8 cellular contexts compared by ENCODE assay signal in the genomic region with DNA sequence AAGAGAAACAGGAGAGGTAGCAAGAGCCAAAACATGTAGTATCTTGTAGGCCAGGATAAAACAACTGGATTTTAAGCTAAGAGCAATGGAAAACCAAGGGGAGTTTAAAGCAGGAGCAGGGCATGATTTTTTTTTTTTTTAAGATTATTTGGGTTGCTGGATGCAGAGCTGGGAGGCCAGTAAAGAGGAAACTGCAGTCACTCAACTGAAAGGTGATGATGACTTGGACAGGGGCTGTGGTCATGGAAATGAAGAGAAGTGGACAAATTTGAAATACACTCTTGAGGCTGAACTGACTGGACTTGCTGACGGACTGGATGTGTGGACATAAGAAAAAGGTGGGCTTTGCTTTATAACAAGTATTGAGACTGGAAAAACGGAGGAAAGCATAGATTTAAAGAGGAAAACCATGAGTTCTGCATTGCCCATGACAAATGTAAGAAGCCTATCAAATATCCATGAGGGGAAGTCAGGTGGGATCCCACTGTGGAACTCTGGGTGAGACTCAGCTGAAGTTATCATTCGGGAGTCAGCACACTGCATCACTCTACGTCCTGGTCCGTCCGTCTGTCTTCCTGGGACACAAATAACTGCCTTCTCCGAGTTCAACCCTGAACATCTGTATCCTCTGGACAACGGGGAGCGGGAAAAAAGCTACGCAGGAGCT. TPM values are rescaled to one million over a fixed set of nuclear protein-coding genes. Genes with fewer than 3 reads are reported as not detected.
DNase-seq lines count a peak whose midpoint lies in the region; ATAC-seq and TF ChIP-seq lines count a peak whose summit lies in the region.

No MANE protein-coding gene starts in this region.

- H3K4me1 ChIP-seq in prostate gland (replicated peaks) = peaks cover 8% of the 10 kb centered on the region

- ATAC-seq in HG03103 (IDR thresholded peaks at IDR 0.05; ENCODE audit: low read depth, unreplicated experiment) = peak; percentile 1
- peak; percentile 48 for ATAC-seq in Right ventricle myocardium superior (ENCODE audit: poor library complexity)

- no peaks in the 10 kb centered on the region for H3K27me3 ChIP-seq in prostate gland (replicated peaks; ENCODE audit: insufficient read depth)

- H3K27ac ChIP-seq in prostate gland = peak overlapping the region; percentile 88 to 95

- no peaks in the 10 kb centered on the region for H3K9me3 ChIP-seq in prostate gland

- H3K4me3 ChIP-seq in WI38 (ENCODE audit: low read depth, low read length) (peak overlapping the region; percentile 72), prostate gland (peak overlapping the region; percentile 77 to 93)

- no peak for TF ChIP-seq POLR2A in prostate gland (IDR thresholded peaks at IDR 0.05)

- TF ChIP-seq CTCF in WI38 (IDR thresholded peaks at IDR 0.05; ENCODE audit: low read depth, low read length) = no peak
- no peak for TF ChIP-seq CTCF in prostate gland (IDR thresholded peaks at IDR 0.05)

- DNase-seq in NOMO-1 treated with DMSO at 0.1 percent for 48 hours (lab: John Stamatoyannopoulos, UW; ENCODE audit: unreplicated experiment) (peak; percentile 30), NOMO-1 treated with dmso at 0.1 percent for 144 hours (lab: John Stamatoyannopoulos, UW; ENCODE audit: unreplicated experiment) (no peak), Right ventricle myocardium superior (no peak), prostate gland (ENCODE audit: low spot score) (no peak), NCI-H1930 (lab: John Stamatoyannopoulos, UW) (no peak), NCI-H2196 (lab: John Stamatoyannopoulos, UW; ENCODE audit: unreplicated experiment) (no peak)

- intact Hi-C loops in Right ventricle myocardium superior (cut with DNase I) (no loop called here), prostate gland (cut with DNase I) (loop anchor here (2.0 kb wide), 2 partner anchors 53 to 281 kb away; a partner anchor contains a TSS)

- WGBS in prostate gland = 2% methylated on average over 10 of the region's 10 CpGs

- H3K36me3 ChIP-seq in prostate gland = no peaks in the 10 kb centered on the region

RNA-seq across cellular contexts. Expression of a gene that starts 0.7 kb away (rescaled TPM):
- total RNA-seq in Right ventricle myocardium superior (7.7 TPM), prostate gland (10 to 100 TPM; 41.1 to 53.2 TPM)

RNA-seq across cellular contexts. Expression of a gene that starts 0.9 kb away (rescaled TPM):
- 16.8 TPM for total RNA-seq in Right ventricle myocardium superior
- total RNA-seq in prostate gland = 10 to 100 TPM; 15.0 to 15.1 TPM

RNA-seq across cellular contexts. Expression of a gene that starts 52.9 kb away (rescaled TPM):
- total RNA-seq in Right ventricle myocardium superior = 32.1 TPM
- 10 to 100 TPM; 56.8 to 80.5 TPM for total RNA-seq in prostate gland

RNA-seq across cellular contexts. Expression of a gene that starts 53.0 kb away (rescaled TPM):
- 35.9 TPM for total RNA-seq in Right ventricle myocardium superior
- total RNA-seq in prostate gland = 10 to 100 TPM; 12.1 to 14.8 TPM
